Comparison of ENCODE assay signal across 31 cellular contexts in the genomic region with DNA sequence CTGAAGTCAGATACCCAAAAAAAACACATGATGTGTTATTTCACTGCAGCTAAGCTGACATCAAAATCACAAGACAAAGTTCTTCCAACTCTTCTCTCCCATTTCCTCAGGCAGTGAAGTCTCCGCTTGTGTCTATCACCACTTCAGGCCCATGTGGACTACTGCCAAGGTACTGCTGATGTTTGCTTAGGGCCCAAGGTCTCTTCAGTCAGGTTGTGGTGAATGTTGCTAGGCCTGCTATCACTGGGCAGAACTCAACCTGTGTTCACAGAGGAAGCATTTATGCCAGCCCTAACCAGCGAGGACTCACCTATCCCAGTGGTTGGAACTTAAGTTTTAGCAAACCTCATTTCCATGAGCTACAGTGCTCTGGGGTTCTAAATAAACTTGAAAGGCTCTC.
"Had no signal": no experiment of that assay in that cellular context is flagged by ENCODE, and none has a peak within 500 bp of the region (broad histone marks: within the 10 kb centered on the region; RNA-seq: fewer than 3 reads in every experiment).

No MANE protein-coding gene starts in this region.

- H3K9ac ChIP-seq: KMS-11 had no signal

- H3K36me3 ChIP-seq: MG63 had no signal

- DNase-seq: Karpas-422, Kasumi-1, KG1, MG63, MM.1S, MV-4-11, NCI-H1048, NCI-H1092, NCI-H1092 treated with DMSO at 0.1 percent for 48 hours, NCI-H1105, NCI-H1105 treated with DMSO at 0.1 percent for 48 hours, NCI-H1417 treated with DMSO at 0.1 percent for 48 hours, NCI-H1436, NCI-H1436 treated with DMSO at 0.1 percent for 48 hours, NCI-H146, NCI-H1694, NCI-H1694 treated with DMSO at 0.1 percent for 48 hours, NCI-H187, NCI-H187 treated with DMSO at 0.1 percent for 48 hours, NCI-H1930, NCI-H2029, NCI-H2029 treated with DMSO at 0.1 percent for 48 hours, NCI-H2081 treated with DMSO at 0.1 percent for 48 hours, NCI-H2107, NCI-H2171, NCI-H2227 treated with DMSO at 0.1 percent for 48 hours, NCI-H226, NCI-H345, NCI-H446, NCI-H446 treated with DMSO at 0.1 percent for 48 hours had no signal

- H3K4me3 ChIP-seq: MG63 had no signal

- H3K27me3 ChIP-seq: MG63 had no signal

- H3K4me2 ChIP-seq: KMS-11 had no signal

- H3K27ac ChIP-seq: KMS-11 had no signal
